Comparison of ENCODE assay signal across 8 cellular contexts in genomic region chr2:215136669-215137328, GRCh38.
A peak's percentile ranks its signal among the peaks of the same experiment; 100 is the strongest.
DNase-seq lines count a peak whose midpoint lies in the region; ATAC-seq lines count a peak whose summit lies in the region.

No MANE protein-coding gene starts in this region.

- peak overlapping the region; percentile 99 for H3K27ac ChIP-seq in epithelial cell of prostate

- DNase-seq in DMS 273 treated with DMSO at 0.1 percent for 48 hours (lab: John Stamatoyannopoulos, UW) (peak; percentile 54), epithelial cell of prostate (ENCODE audit: low read depth, low spot score) (peak; percentile 94), DMS53 (lab: John Stamatoyannopoulos, UW) (no peak), NCI-H446 treated with DMSO at 0.1 percent for 48 hours (lab: John Stamatoyannopoulos, UW) (no peak), NCI-H2081 (lab: John Stamatoyannopoulos, UW) (no peak)

- ATAC-seq in GM21381 (IDR thresholded peaks at IDR 0.05; ENCODE audit: unreplicated experiment) (peak; percentile 54), HG03469 (IDR thresholded peaks at IDR 0.05; ENCODE audit: unreplicated experiment) (peak; percentile 39), HG03039 (IDR thresholded peaks at IDR 0.05; ENCODE audit: unreplicated experiment) (no peak)

Comparison
In these comparisons a context has a peak if more than half of its experiments do, and no peak if none do; other contexts are left out.
1. DNase-seq: peak in DMS 273 treated with DMSO at 0.1 percent for 48 hours (single experiment) and epithelial cell of prostate (single experiment); none in DMS53 (single experiment), NCI-H446 treated with DMSO at 0.1 percent for 48 hours (single experiment) and NCI-H2081 (0 of 2).